ENCODE assay signal across 8 cellular contexts in genomic region chr3:45841380-45841700, GRCh38. TPM values are rescaled to one million over a fixed set of nuclear protein-coding genes. Genes with fewer than 3 reads are reported as not detected.
DNase-seq lines count a peak whose midpoint lies in the region; ATAC-seq and TF ChIP-seq lines count a peak whose summit lies in the region.

No MANE protein-coding gene starts in this region.

- H2AFZ ChIP-seq in MM.1S (ENCODE audit: low read length), result peak overlapping the region; percentile 93

- ATAC-seq in Right ventricle myocardium inferior, result peak; percentile 16
- ATAC-seq in stimulated activated naive B cell treated with anti-CD40 and anti-IgM and Interleukin-4, amounts not matched to agents 10 μg/mL and 1 μg/mL and 100 μg/mL, for 72 hours (replicated peaks), result peak; percentile 39 to 41

- intact Hi-C loops in Right ventricle myocardium inferior (cut with DNase I), result no loop called here
- intact Hi-C loops in cardiac septum (cut with DNase I), result loop anchor here (10.0 kb wide), 1 partner anchor 233 kb away; no protein-coding TSS in a partner anchor

- peak overlapping the region; percentile 98 for H3K4me3 ChIP-seq in MM.1S (ENCODE audit: low read length)
- H3K4me3 ChIP-seq in astrocyte of the cerebellum (ENCODE audit: low read depth, low read length), result peak overlapping the region; percentile 84

- H3K27me3 Mint-ChIP-seq in stimulated activated naive B cell treated with anti-CD40 and anti-IgM and Interleukin-4, amounts not matched to agents 10 μg/mL and 1 μg/mL and 100 μg/mL, for 72 hours, result no peaks in the 10 kb centered on the region

- H3K36me3 Mint-ChIP-seq in stimulated activated naive B cell treated with anti-CD40 and anti-IgM and Interleukin-4, amounts not matched to agents 10 μg/mL and 1 μg/mL and 100 μg/mL, for 72 hours, result peaks cover 4 to 11% of the 10 kb centered on the region in 2 donors

- H3K9me2 ChIP-seq in MM.1S (replicated peaks; ENCODE audit: insufficient read depth, low read length), result no peaks in the 10 kb centered on the region

- no peaks in the 10 kb centered on the region for H3K27me3 ChIP-seq in MM.1S (replicated peaks; ENCODE audit: insufficient read depth, low read length)

- H3K79me2 ChIP-seq in MM.1S (ENCODE audit: low read length), result 0 out of 2 replicates have a peak, but pooled peaks cover 8% of the 10 kb centered on the region

- peaks cover 24% of the 10 kb centered on the region for H3K4me1 ChIP-seq in MM.1S (ENCODE audit: low read length)

- TF ChIP-seq CTCF in MM.1S (IDR thresholded peaks at IDR 0.05; ENCODE audit: low read length), result no peak
- no peak for TF ChIP-seq CTCF in astrocyte of the cerebellum (IDR thresholded peaks at IDR 0.05; ENCODE audit: low read depth, low read length, missing control alignments)

- H3K36me3 ChIP-seq in MM.1S (replicated peaks; ENCODE audit: insufficient read depth, low read length), result no peaks in the 10 kb centered on the region

- peaks cover 5 to 10% of the 10 kb centered on the region in 2 donors for H3K4me1 Mint-ChIP-seq in stimulated activated naive B cell treated with anti-CD40 and anti-IgM and Interleukin-4, amounts not matched to agents 10 μg/mL and 1 μg/mL and 100 μg/mL, for 72 hours

- in situ Hi-C loops in astrocyte of the cerebellum (cut with HindIII; ENCODE audit: low sequenced_read_pairs), result no loop called here

- H3K9me3 ChIP-seq in MM.1S (replicated peaks; ENCODE audit: insufficient read depth, low read length), result no peaks in the 10 kb centered on the region

- no peaks in the 10 kb centered on the region for H4K20me1 ChIP-seq in MM.1S (ENCODE audit: insufficient read depth, low read length)

- no peaks in the 10 kb centered on the region for H3K9me3 Mint-ChIP-seq in stimulated activated naive B cell treated with anti-CD40 and anti-IgM and Interleukin-4, amounts not matched to agents 10 μg/mL and 1 μg/mL and 100 μg/mL, for 72 hours

- peak; percentile 68 for DNase-seq in Right ventricle myocardium inferior (ENCODE audit: missing footprints)
- DNase-seq in cardiac septum (ENCODE audit: low spot score), result no peak
- peak; percentile 25 for DNase-seq in MM.1S
- DNase-seq in astrocyte of the cerebellum (ENCODE audit: low read depth), result peak; percentile 5
- peak; percentile 53 for DNase-seq in iris pigment epithelial cell (ENCODE audit: low read depth)
- peak; percentile 2 for DNase-seq in stimulated activated naive B cell treated with anti-CD40 and anti-IgM and Interleukin-4, amounts not matched to agents 10 μg/mL and 1 μg/mL and 100 μg/mL, for 72 hours
- no peak for DNase-seq in A172 (ENCODE audit: low spot score)
- DNase-seq in NCI-H774 (lab: John Stamatoyannopoulos, UW), result no peak

- H3K4me3 Mint-ChIP-seq in stimulated activated naive B cell treated with anti-CD40 and anti-IgM and Interleukin-4, amounts not matched to agents 10 μg/mL and 1 μg/mL and 100 μg/mL, for 72 hours, result peak overlapping the region; percentile 98 to 99

- H3K27ac Mint-ChIP-seq in stimulated activated naive B cell treated with anti-CD40 and anti-IgM and Interleukin-4, amounts not matched to agents 10 μg/mL and 1 μg/mL and 100 μg/mL, for 72 hours, result peak overlapping the region; percentile 98

- H3K4me2 ChIP-seq in MM.1S (ENCODE audit: low read depth, low read length), result peak overlapping the region; percentile 79

- H3F3A ChIP-seq in MM.1S (ENCODE audit: insufficient read depth, low read length), result peaks cover 10% of the 10 kb centered on the region; the same call in 1 of the 2 replicates

- peak overlapping the region; percentile 89 for H3K9ac ChIP-seq in MM.1S (ENCODE audit: low read length)

- H3K27ac ChIP-seq in MM.1S (ENCODE audit: low read length), result peak overlapping the region; percentile 64; the same call in 1 of the 2 replicates

RNA-seq across cellular contexts. Expression of gene LZTFL1, which starts 0.6 kb away (rescaled TPM):
- total RNA-seq in Right ventricle myocardium inferior (8.9 TPM), cardiac septum (6.0 TPM)
- total RNA-seq in A172 (2014; rRNA removed; shearing (Covaris generic)), result 14.9 and 20.3 TPM in 2 replicates

RNA-seq across cellular contexts. Expression of gene CCR9, which starts 45.0 kb away (rescaled TPM):
- total RNA-seq in Right ventricle myocardium inferior (not detected), cardiac septum (not detected)
- total RNA-seq in A172 (2014; rRNA removed; shearing (Covaris generic)), result not detected in 2 replicates

RNA-seq across cellular contexts. Expression of gene SLC6A20, which starts 45.0 kb away (rescaled TPM):
- not detected for total RNA-seq in Right ventricle myocardium inferior
- total RNA-seq in cardiac septum, result not detected
- not detected in 2 replicates for total RNA-seq in A172 (2014; rRNA removed; shearing (Covaris generic))

Comparison
In these comparisons a context has a peak if more than half of its experiments do, and no peak if none do; other contexts are left out.
1. DNase-seq: peak in Right ventricle myocardium inferior (single experiment), MM.1S (single experiment), astrocyte of the cerebellum (single experiment), iris pigment epithelial cell (single experiment) and stimulated activated naive B cell treated with anti-CD40 and anti-IgM and Interleukin-4, amounts not matched to agents 10 μg/mL and 1 μg/mL and 100 μg/mL, for 72 hours (single experiment); none in cardiac septum (single experiment), A172 (single experiment) and NCI-H774 (single experiment).